In genomic region chr20:37656945-37657344, GRCh38 we compare ENCODE assay signal across 35 cellular contexts.
"Had no signal": no experiment of that assay in that cellular context is flagged by ENCODE, and none has a peak within 500 bp of the region (broad histone marks: within the 10 kb centered on the region; RNA-seq: fewer than 3 reads in every experiment).

No MANE protein-coding gene starts in this region.

- DNase-seq: Kasumi-1, MG63, MM.1S, MV-4-11, NCI-H1048, NCI-H1092, NCI-H1092 treated with DMSO at 0.1 percent for 48 hours, NCI-H1105, NCI-H1105 treated with DMSO at 0.1 percent for 48 hours, NCI-H1417, NCI-H1417 treated with DMSO at 0.1 percent for 48 hours, NCI-H1436, NCI-H1436 treated with DMSO at 0.1 percent for 48 hours, NCI-H146, NCI-H1694, NCI-H1694 treated with DMSO at 0.1 percent for 48 hours, NCI-H187, NCI-H187 treated with DMSO at 0.1 percent for 48 hours, NCI-H1930, NCI-H2029, NCI-H2029 treated with DMSO at 0.1 percent for 48 hours, NCI-H2081, NCI-H2081 treated with DMSO at 0.1 percent for 48 hours, NCI-H2107, NCI-H2171, NCI-H2171 treated with DMSO at 0.1 percent for 48 hours, NCI-H2227 treated with DMSO at 0.1 percent for 48 hours, NCI-H226, NCI-H345, NCI-H446, NCI-H446 treated with DMSO at 0.1 percent for 48 hours, NCI-H510A, NCI-H510A treated with DMSO at 0.1 percent for 48 hours, NCI-H524, NCI-H524 treated with DMSO at 0.1 percent for 48 hours had no signal

- H3K36me3 ChIP-seq: MG63 had no signal

- H3K4me3 ChIP-seq: MG63 had no signal

- H3K9me3 ChIP-seq: MG63 had no signal
